Comparison of ENCODE assay signal across 9 cellular contexts in the genomic region with DNA sequence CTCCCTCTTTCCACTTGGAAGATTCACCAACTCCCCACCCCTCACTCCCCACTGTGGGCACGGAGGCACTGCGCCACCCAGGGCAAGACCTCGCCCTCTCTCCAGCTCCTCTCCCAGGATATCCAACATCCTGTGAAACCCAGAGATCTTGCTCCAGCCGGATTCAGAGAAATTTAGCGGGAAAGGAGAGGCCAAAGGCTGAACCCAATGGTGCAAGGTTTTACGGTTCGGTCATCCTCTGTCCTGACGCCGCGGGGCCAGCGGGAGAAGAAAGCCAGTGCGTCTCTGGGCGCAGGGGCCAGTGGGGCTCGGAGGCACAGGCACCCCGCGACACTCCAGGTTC. TPM values are rescaled to one million over a fixed set of nuclear protein-coding genes. Genes with fewer than 3 reads are reported as not detected.
DNase-seq lines count a peak whose midpoint lies in the region; TF ChIP-seq lines count a peak whose summit lies in the region.
"Had no signal": no experiment of that assay in that cellular context is flagged by ENCODE, and none has a peak within 500 bp of the region (broad histone marks: within the 10 kb centered on the region; RNA-seq: fewer than 3 reads in every experiment).

No MANE protein-coding gene starts in this region.

- no peaks in the 10 kb centered on the region for H3K36me3 ChIP-seq in HAP-1 (replicated peaks)
- no peaks in the 10 kb centered on the region for H3K36me3 ChIP-seq in left ventricle myocardium inferior

- H3K27me3 ChIP-seq in HAP-1 (ENCODE audit: low read depth), result peaks cover 27% of the 10 kb centered on the region
- H3K27me3 ChIP-seq in left ventricle myocardium inferior (ENCODE audit: low read depth), result peaks cover 18% of the 10 kb centered on the region

- no peaks in the 10 kb centered on the region for H3K9me3 ChIP-seq in HAP-1
- H3K9me3 ChIP-seq in left ventricle myocardium inferior (replicated peaks), result no peaks in the 10 kb centered on the region

- TF ChIP-seq CTCF in WI38 (IDR thresholded peaks at IDR 0.05; ENCODE audit: low read depth, low read length) (no peak), left ventricle myocardium inferior (IDR thresholded peaks at IDR 0.05; ENCODE audit: borderline replicate concordance) (no peak)

- in situ Hi-C loops in HAP-1 (cut with MboI; ENCODE audit: low sequenced_read_pairs), result no loop called here

- DNase-seq in HAP-1 (ENCODE audit: low spot score in 2 of 2) (no peak), left ventricle myocardium inferior (no peak), dermis blood vessel endothelial cell (no peak), EL (no peak), NCI-H345 treated with DMSO at 0.1 percent for 48 hours (lab: John Stamatoyannopoulos, UW; ENCODE audit: unreplicated experiment) (no peak)
- DNase-seq in activated CD8-positive, alpha-beta memory T cell treated with anti-CD3 and anti-CD28 coated beads for 24 hours, result no peak
- DNase-seq: NCI-H1930 had no signal

- intact Hi-C loops in left ventricle myocardium inferior (cut with micrococcal nuclease), result no loop called here

- peak overlapping the region; percentile 24 for H3K4me3 ChIP-seq in HAP-1
- H3K4me3 ChIP-seq in WI38 (ENCODE audit: low read depth, low read length), result peak overlapping the region; percentile 100
- H3K4me3 ChIP-seq in left ventricle myocardium inferior, result peak overlapping the region; percentile 78
- peak overlapping the region; percentile 57 to 91 (median 71) for H3K4me3 ChIP-seq in skin epidermis

- H3K4me1 ChIP-seq in HAP-1 (no peaks in the 10 kb centered on the region), left ventricle myocardium inferior (peaks cover 35% of the 10 kb centered on the region)

- peak overlapping the region; percentile 76 for H3K27ac ChIP-seq in left ventricle myocardium inferior (replicated peaks)
- H3K27ac ChIP-seq in skin epidermis, result peak overlapping the region in 20 of 21 experiments; percentile 94 to 100 (median 98)

RNA-seq across cellular contexts. Expression of gene CD44, which starts 0.4 kb away (rescaled TPM):
- total RNA-seq in left ventricle myocardium inferior (14.0 TPM), dermis blood vessel endothelial cell (2.6 and 3.4 TPM in 2 replicates)

Comparison
In these comparisons a context has a peak if more than half of its experiments do, and no peak if none do; other contexts are left out.
1. H3K4me3 ChIP-seq: peak in every context shown above with its lines; median percentile 100 in WI38; 78 in left ventricle myocardium inferior; 71 in skin epidermis; 24 in HAP-1.